ENCODE assay signal across 13 cellular contexts in genomic region chr2:157933549-157933948, GRCh38.
DNase-seq lines count a peak whose midpoint lies in the region.
"Had no signal": no experiment of that assay in that cellular context is flagged by ENCODE, and none has a peak within 500 bp of the region (broad histone marks: within the 10 kb centered on the region; RNA-seq: fewer than 3 reads in every experiment).

No MANE protein-coding gene starts in this region.

- H3K27ac ChIP-seq in HUES6 (ENCODE audit: low read depth, low read length) (peak overlapping the region; percentile 36; the same call in 1 of the 2 replicates), iPS-20b (ENCODE audit: low read length) (no peak overlapping the region)

- peaks cover 60% of the 10 kb centered on the region for H3K27me3 ChIP-seq in HUES6 (ENCODE audit: control insufficient read depth, insufficient read depth, low read length)
- H3K27me3 ChIP-seq in iPS-20b (ENCODE audit: insufficient read depth, low read length), result peaks cover 87% of the 10 kb centered on the region
- H3K27me3 ChIP-seq: MG63 had no signal

- H3K36me3 ChIP-seq in HUES6 (ENCODE audit: control insufficient read depth, insufficient read depth, low read length) (no peaks in the 10 kb centered on the region), iPS-20b (ENCODE audit: insufficient read depth, low read depth, low read length) (no peaks in the 10 kb centered on the region)
- H3K36me3 ChIP-seq: MG63 had no signal

- H3K9me3 ChIP-seq in HUES6 (ENCODE audit: control insufficient read depth, insufficient read depth, low read depth, low read length), result no peaks in the 10 kb centered on the region; the same call in 1 of the 2 replicates
- no peaks in the 10 kb centered on the region for H3K9me3 ChIP-seq in iPS-20b (ENCODE audit: insufficient read depth, low read depth, low read length)
- H3K9me3 ChIP-seq: MG63 had no signal

- H3K4me1 ChIP-seq in HUES6 (ENCODE audit: control insufficient read depth, insufficient read depth, low read length) (peaks cover 38% of the 10 kb centered on the region), iPS-20b (ENCODE audit: insufficient read depth, low read length) (peaks cover 29% of the 10 kb centered on the region)

- peak overlapping the region; percentile 65 for H3K9ac ChIP-seq in HUES6 (ENCODE audit: low read length)
- H3K9ac ChIP-seq in iPS-20b (ENCODE audit: low read depth, low read length), result peak overlapping the region; percentile 7; the same call in 1 of the 2 replicates

- peak overlapping the region; percentile 36 for H3K4me3 ChIP-seq in HUES6 (ENCODE audit: low read depth, low read length)
- H3K4me3 ChIP-seq in iPS-20b (ENCODE audit: low read length), result peak overlapping the region; percentile 28; the same call in 1 of the 2 replicates
- H3K4me3 ChIP-seq: MG63 had no signal

- DNase-seq in cerebellar cortex (ENCODE audit: low spot score) (peak; percentile 11), GM03348 (ENCODE audit: low spot score) (no peak), middle frontal gyrus (ENCODE audit: extremely low spot score, low spot score) (no peak), DMS79 (lab: John Stamatoyannopoulos, UW) (no peak), RKO (ENCODE audit: low spot score) (no peak)
- DNase-seq: CD4-positive, CD25-positive, alpha-beta regulatory T cell; IMR-90; Karpas-422; MG63; NCI-H1092; SW 1271 had no signal
